Comparison of ENCODE assay signal across 19 cellular contexts in genomic region chr2:26605969-26606846, GRCh38. TPM values are rescaled to one million over a fixed set of nuclear protein-coding genes. Genes with fewer than 3 reads are reported as not detected.
DNase-seq lines count a peak whose midpoint lies in the region; ATAC-seq and TF ChIP-seq lines count a peak whose summit lies in the region.
"Had no signal": no experiment of that assay in that cellular context is flagged by ENCODE, and none has a peak within 500 bp of the region (broad histone marks: within the 10 kb centered on the region; RNA-seq: fewer than 3 reads in every experiment).

No MANE protein-coding gene starts in this region.

- intact Hi-C loops in HCT116 (cut with micrococcal nuclease), result loop anchor here (1.0 to 5.0 kb wide), 3 partner anchors 139 to 336 kb away; no protein-coding TSS in a partner anchor
- intact Hi-C loops in Panc1 (cut with micrococcal nuclease; ENCODE audit: unreplicated experiment), result loop anchor here (1.0 kb wide), 1 partner anchor 139 kb away; no protein-coding TSS in a partner anchor
- intact Hi-C loops in prostate gland (cut with DNase I), result loop anchor here (1.0 kb wide), 1 partner anchor 139 kb away; no protein-coding TSS in a partner anchor

- RAD21 ChIA-PET in HCT116 (lab: Charles Lee; ENCODE audit: low non-redundant PET in 1 of 2, low total read pairs in 2 of 2, uncharacterized antibody in 2 of 2, unreplicated experiment in 2 of 2), result interaction anchor here (0.9 to 2.1 kb wide), 3 partner anchors 9 to 139 kb away, joined by 3 to 6 read pairs (median 3); no protein-coding TSS in a partner anchor

- H3K79me2 ChIP-seq in HCT116 (ENCODE audit: insufficient read depth, low read length) (no peaks in the 10 kb centered on the region), hepatocyte (no peaks in the 10 kb centered on the region)

- CTCF ChIA-PET in HCT116 (lab: Charles Lee), result interaction anchor here (1.9 to 5.6 kb wide), 4 partner anchors 9 to 138 kb away, joined by 5 to 88 read pairs (median 12); no protein-coding TSS in a partner anchor
- CTCF ChIA-PET in Panc1 (lab: Charles Lee), result interaction anchor here (0.5 to 1.1 kb wide), 8 partner anchors 10 to 235 kb away, joined by 3 to 9 read pairs (median 3); no protein-coding TSS in a partner anchor

- BruUV-seq in HCT116 (replicated peaks; lab: Mats Ljungman, UMichigan), result no TSS peak
- no TSS peak for BruUV-seq in Panc1 (replicated peaks; lab: Mats Ljungman, UMichigan)

- H3K9me2 ChIP-seq in HCT116 (ENCODE audit: insufficient read depth) (peaks cover 3% of the 10 kb centered on the region; the same call in 1 of the 2 replicates), hepatocyte (replicated peaks; ENCODE audit: insufficient read depth) (no peaks in the 10 kb centered on the region)

- no peaks in the 10 kb centered on the region for H3K9me3 ChIP-seq in HCT116 (ENCODE audit: control insufficient read depth in 1 of 2, insufficient read depth in 1 of 2, low read depth in 1 of 2, low read length in 2 of 2)
- H3K9me3 ChIP-seq in Panc1 (ENCODE audit: control insufficient read depth, insufficient read depth, low read depth, low read length), result no peaks in the 10 kb centered on the region
- no peaks in the 10 kb centered on the region for H3K9me3 ChIP-seq in hepatocyte (ENCODE audit: low read depth)
- no peaks in the 10 kb centered on the region for H3K9me3 ChIP-seq in prostate gland
- H3K9me3 ChIP-seq: suprapubic skin had no signal

- TF ChIP-seq POLR2A in HCT116 (IDR thresholded peaks at IDR 0.05; ENCODE audit: borderline replicate concordance, extremely low read depth, insufficient read depth, insufficient read length) (no peak), prostate gland (IDR thresholded peaks at IDR 0.05) (no peak)

- H3K4me1 ChIP-seq in HCT116 (ENCODE audit: control insufficient read depth in 1 of 2, insufficient read depth in 2 of 2, low read length in 2 of 2), result peaks cover 14 to 26% of the 10 kb centered on the region in 2 experiments; a peak in 3 of 4 replicates
- H3K4me1 ChIP-seq in Panc1 (ENCODE audit: control insufficient read depth, insufficient read depth, low read length), result peaks cover 5% of the 10 kb centered on the region; the same call in 1 of the 2 replicates
- peaks cover 45% of the 10 kb centered on the region for H3K4me1 ChIP-seq in hepatocyte (ENCODE audit: insufficient read depth)
- no peaks in the 10 kb centered on the region for H3K4me1 ChIP-seq in prostate gland (replicated peaks)

- no peak for TF ChIP-seq CTCF in HCT116 (IDR thresholded peaks at IDR 0.05 in 2 of 3, conservative IDR thresholded peaks at IDR 0.05 in 1 of 3; ENCODE audit: borderline replicate concordance in 1 of 3, insufficient read depth in 1 of 3, low read depth in 2 of 3, low read length in 2 of 3)
- TF ChIP-seq CTCF in Panc1 (IDR thresholded peaks at IDR 0.05), result no peak
- no peak for TF ChIP-seq CTCF in hepatocyte (IDR thresholded peaks at IDR 0.05; ENCODE audit: poor library complexity)
- no peak for TF ChIP-seq CTCF in prostate gland (IDR thresholded peaks at IDR 0.05)

- no peak overlapping the region for H3K27ac ChIP-seq in HCT116 (ENCODE audit: low read depth, low read length)
- peak overlapping the region; percentile 49; the same call in 1 of the 2 replicates for H3K27ac ChIP-seq in Panc1 (ENCODE audit: low read length)
- H3K27ac ChIP-seq in hepatocyte, result peak overlapping the region; percentile 63
- H3K27ac ChIP-seq in prostate gland, result peak overlapping the region; percentile 68 to 87
- H3K27ac ChIP-seq: suprapubic skin had no signal

- H4K20me1 ChIP-seq in HCT116 (ENCODE audit: insufficient read depth) (no peaks in the 10 kb centered on the region), hepatocyte (ENCODE audit: insufficient read depth, poor library complexity, severe bottlenecking) (no peaks in the 10 kb centered on the region)
- H4K20me1 ChIP-seq: BLaER1 treated with 17β-estradiol and CSF1 and Interleukin-3, amounts not matched to agents 10 nM and 100 nM had no signal

- H3K9ac ChIP-seq in HCT116 (ENCODE audit: low read length), result no peak overlapping the region; the same call in 1 of the 2 replicates
- H3K9ac ChIP-seq: BLaER1 treated with 17β-estradiol and CSF1 and Interleukin-3, amounts not matched to agents 10 nM and 100 nM had no signal

- H3K27me3 ChIP-seq in HCT116 (ENCODE audit: insufficient read depth, low read length) (no peaks in the 10 kb centered on the region), Panc1 (ENCODE audit: control insufficient read depth, insufficient read depth, low read length) (peaks cover 7% of the 10 kb centered on the region; the same call in 1 of the 2 replicates), hepatocyte (no peaks in the 10 kb centered on the region), prostate gland (replicated peaks; ENCODE audit: insufficient read depth) (no peaks in the 10 kb centered on the region)
- H3K27me3 ChIP-seq: BLaER1 treated with 17β-estradiol and CSF1 and Interleukin-3, amounts not matched to agents 10 nM and 100 nM had no signal

- H3K4me3 ChIP-seq in HCT116 (replicated peaks in 1 of 2; ENCODE audit: low read depth in 1 of 2, low read length in 2 of 2), result no peak overlapping the region
- H3K4me3 ChIP-seq in Panc1 (ENCODE audit: low read depth in 2 of 2, low read length in 2 of 2), result no peak overlapping the region
- H3K4me3 ChIP-seq in hepatocyte, result no peak overlapping the region
- no peak overlapping the region for H3K4me3 ChIP-seq in prostate gland
- H3K4me3 ChIP-seq: BLaER1 treated with 17β-estradiol and CSF1 and Interleukin-3, amounts not matched to agents 10 nM and 100 nM; suprapubic skin had no signal

- POLR2A ChIA-PET in HCT116 (lab: Charles Lee) (interaction anchor here (1.1 to 2.4 kb wide), 3 partner anchors 9 to 139 kb away, joined by 3 to 11 read pairs (median 4); no protein-coding TSS in a partner anchor), Panc1 (lab: Charles Lee) (no interaction called here)

- ATAC-seq in HCT116 (no peak), Panc1 (no peak), GM18511 (IDR thresholded peaks at IDR 0.05; ENCODE audit: unreplicated experiment) (no peak), HG03565 (IDR thresholded peaks at IDR 0.05; ENCODE audit: unreplicated experiment) (no peak), GM19395 (IDR thresholded peaks at IDR 0.05; ENCODE audit: unreplicated experiment) (no peak)

- DNase-seq in HCT116 (ENCODE audit: low read depth, low spot score) (no peak), Panc1 (ENCODE audit: low read depth, low spot score) (no peak), hepatocyte (ENCODE audit: low spot score) (no peak), prostate gland (ENCODE audit: low spot score) (no peak), G401 (ENCODE audit: low spot score) (no peak)
- DNase-seq: activated CD4-positive, alpha-beta T cell treated with anti-CD3 and anti-CD28 coated beads for 1 hour; DMS79; right cardiac atrium; stimulated activated CD4-positive, alpha-beta T cell treated with anti-CD3 and anti-CD28 coated beads, Interleukin-4, amount 100 ng/mL, for 1 hour had no signal

- H3K4me2 ChIP-seq in HCT116 (ENCODE audit: low read length), result peak overlapping the region; percentile 57
- H3K4me2 ChIP-seq in hepatocyte, result peak overlapping the region; percentile 56

- WGBS in hepatocyte (ENCODE audit: low lambda C conversion rate, missing lambda C conversion rate), result 85% methylated on average over 19 of the region's 19 CpGs
- 80% methylated on average over 19 of the region's 19 CpGs for WGBS in prostate gland

- H2AFZ ChIP-seq in HCT116 (ENCODE audit: low read depth, low read length, poor library complexity, severe bottlenecking) (peak overlapping the region; percentile 62), hepatocyte (peak overlapping the region; percentile 31)

- TF ChIP-seq RAD21 in HCT116 (IDR thresholded peaks at IDR 0.05; ENCODE audit: low read depth), result no peak

- in situ Hi-C loops in Panc1 (cut with HindIII; ENCODE audit: low pct_unique_long_range_greater_than_20kb, low sequenced_read_pairs), result no loop called here
- in situ Hi-C loops in G401 (cut with HindIII; ENCODE audit: low sequenced_read_pairs), result no loop called here

- no peaks in the 10 kb centered on the region for H3K36me3 ChIP-seq in HCT116 (ENCODE audit: control insufficient read depth in 1 of 2, insufficient read depth in 2 of 2, low read length in 2 of 2)
- H3K36me3 ChIP-seq in Panc1 (ENCODE audit: control insufficient read depth, insufficient read depth, low read length), result no peaks in the 10 kb centered on the region
- no peaks in the 10 kb centered on the region for H3K36me3 ChIP-seq in hepatocyte (replicated peaks; ENCODE audit: insufficient read depth, low read depth)
- H3K36me3 ChIP-seq in prostate gland, result no peaks in the 10 kb centered on the region
- H3K36me3 ChIP-seq: BLaER1 treated with 17β-estradiol and CSF1 and Interleukin-3, amounts not matched to agents 10 nM and 100 nM; suprapubic skin had no signal

TF ChIP-seq in HCT116, 20 proteins besides CTCF, POLR2A, EP300 and RAD21:
- TF ChIP-seq, protein P1, sequence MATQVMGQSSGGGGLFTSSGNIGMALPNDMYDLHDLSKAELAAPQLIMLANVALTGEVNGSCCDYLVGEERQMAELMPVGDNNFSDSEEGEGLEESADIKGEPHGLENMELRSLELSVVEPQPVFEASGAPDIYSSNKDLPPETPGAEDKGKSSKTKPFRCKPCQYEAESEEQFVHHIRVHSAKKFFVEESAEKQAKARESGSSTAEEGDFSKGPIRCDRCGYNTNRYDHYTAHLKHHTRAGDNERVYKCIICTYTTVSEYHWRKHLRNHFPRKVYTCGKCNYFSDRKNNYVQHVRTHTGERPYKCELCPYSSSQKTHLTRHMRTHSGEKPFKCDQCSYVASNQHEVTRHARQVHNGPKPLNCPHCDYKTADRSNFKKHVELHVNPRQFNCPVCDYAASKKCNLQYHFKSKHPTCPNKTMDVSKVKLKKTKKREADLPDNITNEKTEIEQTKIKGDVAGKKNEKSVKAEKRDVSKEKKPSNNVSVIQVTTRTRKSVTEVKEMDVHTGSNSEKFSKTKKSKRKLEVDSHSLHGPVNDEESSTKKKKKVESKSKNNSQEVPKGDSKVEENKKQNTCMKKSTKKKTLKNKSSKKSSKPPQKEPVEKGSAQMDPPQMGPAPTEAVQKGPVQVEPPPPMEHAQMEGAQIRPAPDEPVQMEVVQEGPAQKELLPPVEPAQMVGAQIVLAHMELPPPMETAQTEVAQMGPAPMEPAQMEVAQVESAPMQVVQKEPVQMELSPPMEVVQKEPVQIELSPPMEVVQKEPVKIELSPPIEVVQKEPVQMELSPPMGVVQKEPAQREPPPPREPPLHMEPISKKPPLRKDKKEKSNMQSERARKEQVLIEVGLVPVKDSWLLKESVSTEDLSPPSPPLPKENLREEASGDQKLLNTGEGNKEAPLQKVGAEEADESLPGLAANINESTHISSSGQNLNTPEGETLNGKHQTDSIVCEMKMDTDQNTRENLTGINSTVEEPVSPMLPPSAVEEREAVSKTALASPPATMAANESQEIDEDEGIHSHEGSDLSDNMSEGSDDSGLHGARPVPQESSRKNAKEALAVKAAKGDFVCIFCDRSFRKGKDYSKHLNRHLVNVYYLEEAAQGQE (IDR thresholded peaks at IDR 0.05; ENCODE audit: low read depth), result no peak

RNA-seq across cellular contexts. Expression of gene CIB4, which starts 35.0 kb away (rescaled TPM):
- total RNA-seq in HCT116 (2021; ENCODE audit: unreplicated experiment) (not detected), Panc1 (2021; ENCODE audit: unreplicated experiment) (0.33 TPM), hepatocyte (not detected in 2 replicates), prostate gland (under 1 TPM in 1 of 2 donors, not detected in 1; 0.46 TPM)
- 0.36 TPM in 1 of 2 replicates, not detected in the other for polyA plus RNA-seq in HCT116 (2012)
- not detected for polyA plus RNA-seq in Panc1 (2012; ENCODE audit: insufficient read length)
- polyA plus RNA-seq in hepatocyte, result 0.29 TPM in 1 of 2 replicates, not detected in the other
- total RNA-seq in G401 (2014; rRNA removed; shearing (Covaris generic)), result not detected in 2 replicates
- total RNA-seq: activated naive CD8-positive, alpha-beta T cell treated with anti-CD3 and anti-CD28 coated beads, Interleukin-2, amount 10 ng/mL, durations not matched to agents 7 days and 5 days; cardiac septum; HT-29; lower leg skin; naive thymus-derived CD8-positive, alpha-beta T cell; right cardiac atrium; suprapubic skin had no signal
- polyA plus RNA-seq: naive thymus-derived CD8-positive, alpha-beta T cell; right cardiac atrium had no signal
